ENCODE assay signal across 1 cellular context in genomic region chr19:41439441-41440222, GRCh38.
A peak's percentile ranks its signal among the peaks of the same experiment; 100 is the strongest.
TF ChIP-seq lines count a peak whose summit lies in the region.

TSS of gene DMAC2 (minus strand) at chr19:41439912. CDS start at chr19:41439899, 13 bp downstream.

TF ChIP-seq in HepG2, 621 proteins besides CTCF, POLR2A, EP300 and RAD21 (continued from another document and continues in another):
- TF ChIP-seq, protein P1, sequence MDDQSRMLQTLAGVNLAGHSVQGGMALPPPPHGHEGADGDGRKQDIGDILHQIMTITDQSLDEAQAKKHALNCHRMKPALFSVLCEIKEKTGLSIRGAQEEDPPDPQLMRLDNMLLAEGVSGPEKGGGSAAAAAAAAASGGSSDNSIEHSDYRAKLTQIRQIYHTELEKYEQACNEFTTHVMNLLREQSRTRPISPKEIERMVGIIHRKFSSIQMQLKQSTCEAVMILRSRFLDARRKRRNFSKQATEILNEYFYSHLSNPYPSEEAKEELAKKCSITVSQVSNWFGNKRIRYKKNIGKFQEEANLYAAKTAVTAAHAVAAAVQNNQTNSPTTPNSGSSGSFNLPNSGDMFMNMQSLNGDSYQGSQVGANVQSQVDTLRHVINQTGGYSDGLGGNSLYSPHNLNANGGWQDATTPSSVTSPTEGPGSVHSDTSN (CRISPR knock-in tag; IDR thresholded peaks at IDR 0.05; ENCODE audit: borderline replicate concordance) = no peak
- TF ChIP-seq ZFP36L2 (CRISPR knock-in tag; IDR thresholded peaks at IDR 0.05) = no peak
- TF ChIP-seq CEBPB (IDR thresholded peaks at IDR 0.05; ENCODE audit: borderline replicate concordance, low read depth, low read length) = peak; percentile 87
- TF ChIP-seq BRCA1 (CRISPR knock-in tag; IDR thresholded peaks at IDR 0.05) = no peak
- TF ChIP-seq PLRG1 (conservative IDR thresholded peaks at IDR 0.05) = no peak
- TF ChIP-seq, protein P2, sequence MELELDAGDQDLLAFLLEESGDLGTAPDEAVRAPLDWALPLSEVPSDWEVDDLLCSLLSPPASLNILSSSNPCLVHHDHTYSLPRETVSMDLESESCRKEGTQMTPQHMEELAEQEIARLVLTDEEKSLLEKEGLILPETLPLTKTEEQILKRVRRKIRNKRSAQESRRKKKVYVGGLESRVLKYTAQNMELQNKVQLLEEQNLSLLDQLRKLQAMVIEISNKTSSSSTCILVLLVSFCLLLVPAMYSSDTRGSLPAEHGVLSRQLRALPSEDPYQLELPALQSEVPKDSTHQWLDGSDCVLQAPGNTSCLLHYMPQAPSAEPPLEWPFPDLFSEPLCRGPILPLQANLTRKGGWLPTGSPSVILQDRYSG (CRISPR knock-in tag; IDR thresholded peaks at IDR 0.05) = no peak
- no peak for TF ChIP-seq MAFG (CRISPR knock-in tag; IDR thresholded peaks at IDR 0.05)
- TF ChIP-seq MAFF (IDR thresholded peaks at IDR 0.05; ENCODE audit: low read depth, low read length) = no peak
- TF ChIP-seq ARID2 (CRISPR knock-in tag; IDR thresholded peaks at IDR 0.05; ENCODE audit: borderline replicate concordance) = no peak
- no peak for TF ChIP-seq ZNF546 (CRISPR knock-in tag; conservative IDR thresholded peaks at IDR 0.05)
- no peak for TF ChIP-seq HNF4G (IDR thresholded peaks at IDR 0.05; ENCODE audit: borderline replicate concordance, low read depth, low read length)
- TF ChIP-seq HNF4G (CRISPR knock-in tag; IDR thresholded peaks at IDR 0.05; ENCODE audit: borderline replicate concordance, low read depth) = no peak; the same call in 1 of the 2 replicates
- no peak for TF ChIP-seq ZNF879 (CRISPR knock-in tag; IDR thresholded peaks at IDR 0.05)
- no peak; the same call in 1 of the 2 replicates for TF ChIP-seq NRL (CRISPR knock-in tag; IDR thresholded peaks at IDR 0.05; ENCODE audit: borderline replicate concordance)
- no peak for TF ChIP-seq RFXANK (CRISPR knock-in tag; IDR thresholded peaks at IDR 0.05)
- TF ChIP-seq ZMYM3 (CRISPR knock-in tag; IDR thresholded peaks at IDR 0.05) = peak; percentile 93
- TF ChIP-seq, protein P3, sequence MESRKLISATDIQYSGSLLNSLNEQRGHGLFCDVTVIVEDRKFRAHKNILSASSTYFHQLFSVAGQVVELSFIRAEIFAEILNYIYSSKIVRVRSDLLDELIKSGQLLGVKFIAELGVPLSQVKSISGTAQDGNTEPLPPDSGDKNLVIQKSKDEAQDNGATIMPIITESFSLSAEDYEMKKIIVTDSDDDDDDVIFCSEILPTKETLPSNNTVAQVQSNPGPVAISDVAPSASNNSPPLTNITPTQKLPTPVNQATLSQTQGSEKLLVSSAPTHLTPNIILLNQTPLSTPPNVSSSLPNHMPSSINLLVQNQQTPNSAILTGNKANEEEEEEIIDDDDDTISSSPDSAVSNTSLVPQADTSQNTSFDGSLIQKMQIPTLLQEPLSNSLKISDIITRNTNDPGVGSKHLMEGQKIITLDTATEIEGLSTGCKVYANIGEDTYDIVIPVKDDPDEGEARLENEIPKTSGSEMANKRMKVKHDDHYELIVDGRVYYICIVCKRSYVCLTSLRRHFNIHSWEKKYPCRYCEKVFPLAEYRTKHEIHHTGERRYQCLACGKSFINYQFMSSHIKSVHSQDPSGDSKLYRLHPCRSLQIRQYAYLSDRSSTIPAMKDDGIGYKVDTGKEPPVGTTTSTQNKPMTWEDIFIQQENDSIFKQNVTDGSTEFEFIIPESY (CRISPR knock-in tag; IDR thresholded peaks at IDR 0.05) = no peak
- TF ChIP-seq ZSCAN9 (CRISPR knock-in tag; IDR thresholded peaks at IDR 0.05; ENCODE audit: borderline replicate concordance) = 0 out of 2 replicates have a peak, but pooled peaks have one; percentile 56
- TF ChIP-seq MAZ (IDR thresholded peaks at IDR 0.05; ENCODE audit: borderline replicate concordance, low read depth, low read length) = no peak
- TF ChIP-seq MAZ (CRISPR knock-in tag; IDR thresholded peaks at IDR 0.05; ENCODE audit: low read depth) = peak; percentile 76
- no peak for TF ChIP-seq ZNF512 (CRISPR knock-in tag; IDR thresholded peaks at IDR 0.05)
- TF ChIP-seq POLR2G (IDR thresholded peaks at IDR 0.05; ENCODE audit: low read depth, low read length) = peak; percentile 94
- TF ChIP-seq SAP130 (CRISPR knock-in tag; IDR thresholded peaks at IDR 0.05; ENCODE audit: low read depth) = peak; percentile 86; the same call in 1 of the 2 replicates
- TF ChIP-seq HNRNPL (IDR thresholded peaks at IDR 0.05; ENCODE audit: low read depth, low read length) = 0 out of 2 replicates have a peak, but pooled peaks have one; percentile 31
- TF ChIP-seq, protein P4, sequence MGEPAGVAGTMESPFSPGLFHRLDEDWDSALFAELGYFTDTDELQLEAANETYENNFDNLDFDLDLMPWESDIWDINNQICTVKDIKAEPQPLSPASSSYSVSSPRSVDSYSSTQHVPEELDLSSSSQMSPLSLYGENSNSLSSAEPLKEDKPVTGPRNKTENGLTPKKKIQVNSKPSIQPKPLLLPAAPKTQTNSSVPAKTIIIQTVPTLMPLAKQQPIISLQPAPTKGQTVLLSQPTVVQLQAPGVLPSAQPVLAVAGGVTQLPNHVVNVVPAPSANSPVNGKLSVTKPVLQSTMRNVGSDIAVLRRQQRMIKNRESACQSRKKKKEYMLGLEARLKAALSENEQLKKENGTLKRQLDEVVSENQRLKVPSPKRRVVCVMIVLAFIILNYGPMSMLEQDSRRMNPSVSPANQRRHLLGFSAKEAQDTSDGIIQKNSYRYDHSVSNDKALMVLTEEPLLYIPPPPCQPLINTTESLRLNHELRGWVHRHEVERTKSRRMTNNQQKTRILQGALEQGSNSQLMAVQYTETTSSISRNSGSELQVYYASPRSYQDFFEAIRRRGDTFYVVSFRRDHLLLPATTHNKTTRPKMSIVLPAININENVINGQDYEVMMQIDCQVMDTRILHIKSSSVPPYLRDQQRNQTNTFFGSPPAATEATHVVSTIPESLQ (CRISPR knock-in tag; conservative IDR thresholded peaks at IDR 0.05) = no peak
- TF ChIP-seq ATM (IDR thresholded peaks at IDR 0.05; ENCODE audit: borderline replicate concordance) = no peak
- TF ChIP-seq RXRA (CRISPR knock-in tag; IDR thresholded peaks at IDR 0.05) = 0 out of 2 replicates have a peak, but pooled peaks have one; percentile 30
- peak; percentile 95 for TF ChIP-seq ASH2L (IDR thresholded peaks at IDR 0.05; ENCODE audit: insufficient read length, low read depth, low read length)
- peak; percentile 47; the same call in 1 of the 2 replicates for TF ChIP-seq ZNF34 (CRISPR knock-in tag; IDR thresholded peaks at IDR 0.05; ENCODE audit: borderline replicate concordance)
- no peak for TF ChIP-seq ZNF12 (CRISPR knock-in tag; IDR thresholded peaks at IDR 0.05)
- TF ChIP-seq, protein P5, sequence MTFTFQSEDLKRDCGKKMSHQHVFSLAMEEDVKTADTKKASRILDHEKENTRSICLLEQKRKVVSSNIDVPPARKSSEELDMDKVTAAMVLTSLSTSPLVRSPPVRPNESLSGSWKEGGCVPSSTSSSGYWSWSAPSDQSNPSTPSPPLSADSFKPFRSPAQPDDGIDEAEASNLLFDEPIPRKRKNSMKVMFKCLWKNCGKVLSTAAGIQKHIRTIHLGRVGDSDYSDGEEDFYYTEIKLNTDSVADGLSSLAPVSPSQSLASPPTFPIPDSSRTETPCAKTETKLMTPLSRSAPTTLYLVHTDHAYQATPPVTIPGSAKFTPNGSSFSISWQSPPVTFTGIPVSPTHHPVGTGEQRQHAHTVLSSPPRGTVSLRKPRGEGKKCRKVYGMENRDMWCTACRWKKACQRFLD (CRISPR knock-in tag; IDR thresholded peaks at IDR 0.05; ENCODE audit: borderline replicate concordance) = no peak
- TF ChIP-seq GTF2F1 (IDR thresholded peaks at IDR 0.05; ENCODE audit: low read length) = no peak
- TF ChIP-seq ZNF44 (CRISPR knock-in tag; IDR thresholded peaks at IDR 0.05) = peak; percentile 89
- no peak for TF ChIP-seq ATF5 (CRISPR knock-in tag; IDR thresholded peaks at IDR 0.05; ENCODE audit: low read depth)
- TF ChIP-seq TBL1XR1 (IDR thresholded peaks at IDR 0.05; ENCODE audit: borderline replicate concordance, low read length, partially characterized antibody) = no peak
- TF ChIP-seq GZF1 (CRISPR knock-in tag; IDR thresholded peaks at IDR 0.05) = no peak
- TF ChIP-seq FOSL2 (CRISPR knock-in tag; IDR thresholded peaks at IDR 0.05) = peak; percentile 16
- TF ChIP-seq REL (CRISPR knock-in tag; conservative IDR thresholded peaks at IDR 0.05) = no peak
- 0 out of 2 replicates have a peak, but pooled peaks have one; percentile 46 for TF ChIP-seq ZNF510 (CRISPR knock-in tag; IDR thresholded peaks at IDR 0.05; ENCODE audit: low read depth)
- TF ChIP-seq ZNF567 (CRISPR knock-in tag; IDR thresholded peaks at IDR 0.05; ENCODE audit: borderline replicate concordance) = 0 out of 2 replicates have a peak, but pooled peaks have one; percentile 26
- peak; percentile 96 for TF ChIP-seq GATAD1 (CRISPR knock-in tag; IDR thresholded peaks at IDR 0.05)
- no peak for TF ChIP-seq SP1 (IDR thresholded peaks at IDR 0.05)
- peak; percentile 79; the same call in 1 of the 2 replicates for TF ChIP-seq SP1 (CRISPR knock-in tag; IDR thresholded peaks at IDR 0.05)
- TF ChIP-seq MYNN (CRISPR knock-in tag; IDR thresholded peaks at IDR 0.05; ENCODE audit: low read depth) = 0 out of 2 replicates have a peak, but pooled peaks have one; percentile 43
- no peak for TF ChIP-seq AGO1 (IDR thresholded peaks at IDR 0.05; ENCODE audit: low read depth, low read length, poor library complexity, severe bottlenecking)
- TF ChIP-seq GATAD2A (CRISPR knock-in tag; IDR thresholded peaks at IDR 0.05) = no peak; the same call in 1 of the 2 replicates
- TF ChIP-seq ZIK1 (CRISPR knock-in tag; IDR thresholded peaks at IDR 0.05; ENCODE audit: borderline replicate concordance, low read depth) = no peak
- peak; percentile 86 for TF ChIP-seq ZNF883 (CRISPR knock-in tag; IDR thresholded peaks at IDR 0.05; ENCODE audit: not compliant biosample characterization)
- TF ChIP-seq ZNF18 (CRISPR knock-in tag; IDR thresholded peaks at IDR 0.05; ENCODE audit: insufficient replicate concordance) = peak; percentile 14
- TF ChIP-seq SPEN (CRISPR knock-in tag; IDR thresholded peaks at IDR 0.05; ENCODE audit: low read depth) = peak; percentile 53; the same call in 1 of the 2 replicates
- TF ChIP-seq CAMTA2 (CRISPR knock-in tag; IDR thresholded peaks at IDR 0.05; ENCODE audit: borderline replicate concordance) = no peak
- 0 out of 2 replicates have a peak, but pooled peaks have one; percentile 57 for TF ChIP-seq ZBTB42 (CRISPR knock-in tag; IDR thresholded peaks at IDR 0.05)
- TF ChIP-seq, protein P6, sequence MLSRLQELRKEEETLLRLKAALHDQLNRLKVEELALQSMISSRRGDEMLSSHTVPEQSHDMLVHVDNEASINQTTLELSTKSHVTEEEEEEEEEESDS (CRISPR knock-in tag; IDR thresholded peaks at IDR 0.05; ENCODE audit: borderline replicate concordance) = no peak
- TF ChIP-seq SMAD1 (CRISPR knock-in tag; IDR thresholded peaks at IDR 0.05; ENCODE audit: borderline replicate concordance, low read depth) = no peak
- TF ChIP-seq KLF12 (CRISPR knock-in tag; IDR thresholded peaks at IDR 0.05; ENCODE audit: borderline replicate concordance) = no peak; the same call in 1 of the 2 replicates
- no peak for TF ChIP-seq ZNF3 (CRISPR knock-in tag; IDR thresholded peaks at IDR 0.05)
- peak; percentile 14; the same call in 1 of the 2 replicates for TF ChIP-seq ZNF331 (CRISPR knock-in tag; IDR thresholded peaks at IDR 0.05)
- no peak for TF ChIP-seq JDP2 (CRISPR knock-in tag; IDR thresholded peaks at IDR 0.05; ENCODE audit: borderline replicate concordance)
- no peak for TF ChIP-seq ZNF20 (CRISPR knock-in tag; IDR thresholded peaks at IDR 0.05)
- 0 out of 2 replicates have a peak, but pooled peaks have one; percentile 25 for TF ChIP-seq ZNF124 (CRISPR knock-in tag; IDR thresholded peaks at IDR 0.05)
- 0 out of 2 replicates have a peak, but pooled peaks have one; percentile 20 for TF ChIP-seq TBX3 (IDR thresholded peaks at IDR 0.05; ENCODE audit: borderline replicate concordance)
- 0 out of 2 replicates have a peak, but pooled peaks have one; percentile 86 for TF ChIP-seq ZBTB3 (CRISPR knock-in tag; IDR thresholded peaks at IDR 0.05; ENCODE audit: borderline replicate concordance, low read depth)
